In the genomic region with DNA sequence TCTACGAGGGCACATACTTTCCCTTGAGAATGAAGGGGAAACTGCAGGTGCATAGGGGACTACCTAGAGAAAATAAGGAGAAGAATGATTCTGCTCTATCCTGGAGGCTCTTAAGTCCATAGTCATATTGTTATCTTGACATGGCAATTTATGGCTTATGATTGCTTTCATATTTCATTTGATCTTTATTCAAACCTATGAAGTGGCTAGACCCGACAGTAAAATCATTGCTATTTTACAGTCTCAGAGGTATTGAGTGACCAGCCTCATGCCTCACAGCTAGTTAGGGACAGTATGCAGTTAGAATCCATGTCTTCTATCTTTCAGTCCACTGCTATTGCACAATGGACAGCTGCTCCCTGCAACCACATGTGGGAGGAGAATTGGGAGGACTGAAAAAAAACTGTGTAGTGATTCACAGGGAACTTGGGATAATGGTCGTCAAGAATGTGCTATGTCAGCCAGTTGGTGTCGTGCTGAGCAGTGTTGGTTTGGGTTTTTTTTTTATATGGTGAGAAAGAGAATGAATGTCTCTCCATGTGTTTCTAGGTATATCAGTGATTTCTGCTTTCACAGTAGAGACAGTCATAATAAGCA, we compare ENCODE assay signal across 10 cellular contexts.
DNase-seq lines count a peak whose midpoint lies in the region; TF ChIP-seq lines count a peak whose summit lies in the region.
"Had no signal": no experiment of that assay in that cellular context is flagged by ENCODE, and none has a peak within 500 bp of the region (broad histone marks: within the 10 kb centered on the region; RNA-seq: fewer than 3 reads in every experiment).

No MANE protein-coding gene starts in this region.

- H3K27ac ChIP-seq in neural progenitor cell, result no peak overlapping the region
- no peak overlapping the region for H3K27ac ChIP-seq in effector memory CD4-positive, alpha-beta T cell (ENCODE audit: insufficient read depth, low read length, poor library complexity, severe bottlenecking)
- H3K27ac ChIP-seq: stomach had no signal

- no peak overlapping the region for H3K9ac ChIP-seq in neural progenitor cell

- H3K27ac Mint-ChIP-seq in neural progenitor cell, result peak overlapping the region; percentile 8
- H3K27ac Mint-ChIP-seq: T-helper 1 cell treated with Interleukin-12 subunit alpha and Interleukin-12 subunit beta and Interleukin-4 antibody, amounts not matched to agents 30 μg/mL and 1 μg/mL, for 36 hours had no signal

- H3K4me1 Mint-ChIP-seq in neural progenitor cell, result peaks cover 13% of the 10 kb centered on the region

- H3K4me3 ChIP-seq in epithelial cell of esophagus (ENCODE audit: low read length) (no peak overlapping the region), neural progenitor cell (no peak overlapping the region)
- no peak overlapping the region for H3K4me3 ChIP-seq in effector memory CD4-positive, alpha-beta T cell (ENCODE audit: insufficient read depth, low read depth, low read length, poor library complexity, severe bottlenecking)
- H3K4me3 ChIP-seq: stomach had no signal

- H3K4me3 Mint-ChIP-seq in neural progenitor cell, result peak overlapping the region; percentile 1
- H3K4me3 Mint-ChIP-seq: T-helper 1 cell treated with Interleukin-12 subunit alpha and Interleukin-12 subunit beta and Interleukin-4 antibody, amounts not matched to agents 30 μg/mL and 1 μg/mL, for 36 hours had no signal

- H3K36me3 ChIP-seq in neural progenitor cell, result no peaks in the 10 kb centered on the region
- no peaks in the 10 kb centered on the region for H3K36me3 ChIP-seq in effector memory CD4-positive, alpha-beta T cell (ENCODE audit: control insufficient read depth, insufficient read depth, low read length)
- H3K36me3 ChIP-seq: stomach had no signal

- H3K27me3 Mint-ChIP-seq in neural progenitor cell (ENCODE audit: insufficient read depth, low read depth), result no peaks in the 10 kb centered on the region

- H3K36me3 Mint-ChIP-seq in neural progenitor cell, result no peaks in the 10 kb centered on the region

- DNase-seq in EH (ENCODE audit: low read depth), result peak; percentile 92
- DNase-seq in NCI-H2227 (lab: John Stamatoyannopoulos, UW; ENCODE audit: unreplicated experiment), result peak; percentile 29
- DNase-seq in epithelial cell of esophagus (ENCODE audit: low read depth), result peak; percentile 86
- peak; percentile 40 for DNase-seq in neural progenitor cell (ENCODE audit: low spot score)
- DNase-seq in NAMALWA (ENCODE audit: low spot score), result no peak
- DNase-seq in stimulated activated CD8-positive, alpha-beta memory T cell treated with anti-CD3 and anti-CD28 coated beads, Interleukin-4, amount 100 ng/mL, for 48 hours, result no peak
- DNase-seq in effector memory CD4-positive, alpha-beta T cell, result no peak
- no peak for DNase-seq in NCI-H748 treated with DMSO at 0.1 percent for 48 hours (lab: John Stamatoyannopoulos, UW)
- DNase-seq: stomach had no signal

- H4K20me1 ChIP-seq in neural progenitor cell (ENCODE audit: low read depth), result no peaks in the 10 kb centered on the region

- H3K9me3 ChIP-seq in neural progenitor cell (ENCODE audit: low read depth), result no peaks in the 10 kb centered on the region
- H3K9me3 ChIP-seq in effector memory CD4-positive, alpha-beta T cell (ENCODE audit: control insufficient read depth, low read length), result no peaks in the 10 kb centered on the region
- H3K9me3 ChIP-seq: stomach had no signal

- no peak for TF ChIP-seq CTCF in epithelial cell of esophagus (IDR thresholded peaks at IDR 0.05; ENCODE audit: insufficient read depth, low read depth, low read length, missing control alignments)
- TF ChIP-seq CTCF in neural progenitor cell (IDR thresholded peaks at IDR 0.05), result no peak

- no peaks in the 10 kb centered on the region for H3K4me1 ChIP-seq in neural progenitor cell
- no peaks in the 10 kb centered on the region for H3K4me1 ChIP-seq in effector memory CD4-positive, alpha-beta T cell (ENCODE audit: control insufficient read depth, insufficient read depth, low read length, poor library complexity, severe bottlenecking)

- H3K79me2 ChIP-seq in neural progenitor cell (ENCODE audit: low read depth), result no peaks in the 10 kb centered on the region

- H3K27me3 ChIP-seq in neural progenitor cell, result no peaks in the 10 kb centered on the region
- no peaks in the 10 kb centered on the region for H3K27me3 ChIP-seq in effector memory CD4-positive, alpha-beta T cell (replicated peaks; ENCODE audit: control insufficient read depth, insufficient read depth, low read length, poor library complexity, severe bottlenecking)
- H3K27me3 ChIP-seq: stomach had no signal

- no peak overlapping the region for H3K4me2 ChIP-seq in neural progenitor cell

- no peak overlapping the region for H2AFZ ChIP-seq in neural progenitor cell (replicated peaks)

- H3K9me3 Mint-ChIP-seq in neural progenitor cell, result no peaks in the 10 kb centered on the region
- H3K9me3 Mint-ChIP-seq: T-helper 1 cell treated with Interleukin-12 subunit alpha and Interleukin-12 subunit beta and Interleukin-4 antibody, amounts not matched to agents 30 μg/mL and 1 μg/mL, for 36 hours had no signal

- H3F3A ChIP-seq in neural progenitor cell (ENCODE audit: low read depth), result no peaks in the 10 kb centered on the region

Comparison
In these comparisons a context has a peak if more than half of its experiments do, and no peak if none do; other contexts are left out.
1. DNase-seq: peak in EH (single experiment), NCI-H2227 (single experiment), epithelial cell of esophagus (single experiment) and neural progenitor cell (single experiment); none in NAMALWA (single experiment), stimulated activated CD8-positive, alpha-beta memory T cell treated with anti-CD3 and anti-CD28 coated beads, Interleukin-4, amount 100 ng/mL, for 48 hours (single experiment), effector memory CD4-positive, alpha-beta T cell (0 of 3) and NCI-H748 treated with DMSO at 0.1 percent for 48 hours (single experiment).